ENCODE assay signal across 11 cellular contexts in the genomic region with DNA sequence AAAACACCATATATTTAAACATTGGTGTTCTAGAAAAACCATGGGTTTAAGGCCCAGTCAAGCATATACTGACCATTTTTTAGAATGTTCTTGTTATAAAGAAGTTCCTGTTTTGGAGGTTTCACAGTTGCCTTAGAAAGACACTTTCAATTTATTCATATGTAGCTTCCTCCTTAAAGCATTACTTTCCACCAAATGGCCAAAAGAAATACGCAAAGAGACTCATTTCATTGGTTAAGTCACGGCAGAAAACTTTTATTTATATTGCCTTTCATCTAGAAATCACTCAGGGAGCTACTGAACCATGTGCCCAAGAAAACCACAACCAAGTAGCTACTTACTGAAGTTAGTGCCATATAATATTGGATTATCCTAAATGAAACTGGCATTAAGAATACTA. TPM values are rescaled to one million over a fixed set of nuclear protein-coding genes. Genes with fewer than 3 reads are reported as not detected.
A peak's percentile ranks its signal among the peaks of the same experiment; 100 is the strongest.
DNase-seq lines count a peak whose midpoint lies in the region; ATAC-seq and TF ChIP-seq lines count a peak whose summit lies in the region.
"Had no signal": no experiment of that assay in that cellular context is flagged by ENCODE, and none has a peak within 500 bp of the region (broad histone marks: within the 10 kb centered on the region; RNA-seq: fewer than 3 reads in every experiment).

No MANE protein-coding gene starts in this region.

- DNase-seq in activated T-cell treated with anti-CD3 and anti-CD28 coated beads, Interleukin-2, amount 50 U/mL, for 72 hours: no peak
- DNase-seq in activated T-cell treated with anti-CD3 and anti-CD28 coated beads, Interleukin-2, amount 50 U/mL, for 1 hour: no peak
- DNase-seq in thyroid gland (no peak), GOT3 (lab: John Stamatoyannopoulos, UW) (no peak), H4 (ENCODE audit: low spot score) (no peak), globus pallidus (ENCODE audit: low spot score) (no peak)
- DNase-seq: ACHN, NCI-H1436 treated with DMSO at 0.1 percent for 48 hours, T1000 had no signal

- WGBS in thyroid gland, 2 donors: 26 to 28% methylated on average over 2 of the region's 2 CpGs

- no peak overlapping the region for H3K27ac Mint-ChIP-seq in activated T-cell treated with anti-CD3 and anti-CD28 coated beads, Interleukin-2, amount 50 U/mL, for 72 hours
- H3K27ac Mint-ChIP-seq in IgD-negative memory B cell: peak overlapping the region; percentile 70 to 95 (median 89)

- intact Hi-C loops in thyroid gland (cut with DNase I): no loop called here

- TF ChIP-seq POLR2A in thyroid gland (IDR thresholded peaks at IDR 0.05): no peak

- H3K4me1 ChIP-seq in thyroid gland: peaks cover 14 to 21% of the 10 kb centered on the region in 2 donors

- H3K9me3 ChIP-seq in thyroid gland: no peaks in the 10 kb centered on the region

- TF ChIP-seq CTCF in thyroid gland (IDR thresholded peaks at IDR 0.05): no peak

- peak; percentile 48 to 49 for ATAC-seq in activated T-cell treated with anti-CD3 and anti-CD28 coated beads, Interleukin-2, amount 50 U/mL, for 72 hours (replicated peaks in 1 of 2)
- peak; percentile 97 for ATAC-seq in HG02759 (IDR thresholded peaks at IDR 0.05; ENCODE audit: unreplicated experiment)

- no peaks in the 10 kb centered on the region for H3K27me3 Mint-ChIP-seq in activated T-cell treated with anti-CD3 and anti-CD28 coated beads, Interleukin-2, amount 50 U/mL, for 72 hours (ENCODE audit: low read depth)
- H3K27me3 Mint-ChIP-seq in IgD-negative memory B cell: no peaks in the 10 kb centered on the region

- H3K27ac ChIP-seq in thyroid gland: peak overlapping the region; percentile 19 to 34 (median 25)

- peaks cover 0 to 3% of the 10 kb centered on the region in 2 donors for H3K36me3 Mint-ChIP-seq in activated T-cell treated with anti-CD3 and anti-CD28 coated beads, Interleukin-2, amount 50 U/mL, for 72 hours (ENCODE audit: insufficient read depth in 2 of 2)
- H3K36me3 Mint-ChIP-seq in IgD-negative memory B cell: peaks cover 3% of the 10 kb centered on the region

- H3K4me3 Mint-ChIP-seq in activated T-cell treated with anti-CD3 and anti-CD28 coated beads, Interleukin-2, amount 50 U/mL, for 72 hours: no peak overlapping the region
- H3K4me3 Mint-ChIP-seq in IgD-negative memory B cell: peak overlapping the region; percentile 15 to 88 (median 60)

- peaks cover 13% of the 10 kb centered on the region for H3K4me1 Mint-ChIP-seq in activated T-cell treated with anti-CD3 and anti-CD28 coated beads, Interleukin-2, amount 50 U/mL, for 72 hours (ENCODE audit: low read depth)
- H3K4me1 Mint-ChIP-seq in IgD-negative memory B cell: peaks cover 18 to 24% (median 20%) of the 10 kb centered on the region in 3 donors

- no peaks in the 10 kb centered on the region for H3K36me3 ChIP-seq in thyroid gland

- no peak overlapping the region for H3K4me3 ChIP-seq in thyroid gland (replicated peaks in 1 of 3)

- no peaks in the 10 kb centered on the region for H3K9me3 Mint-ChIP-seq in activated T-cell treated with anti-CD3 and anti-CD28 coated beads, Interleukin-2, amount 50 U/mL, for 72 hours
- no peaks in the 10 kb centered on the region for H3K9me3 Mint-ChIP-seq in IgD-negative memory B cell

- no peaks in the 10 kb centered on the region for H3K27me3 ChIP-seq in thyroid gland

RNA-seq across cellular contexts. Expression of a gene that starts 40.0 kb away (rescaled TPM):
- total RNA-seq in activated T-cell treated with anti-CD3 and anti-CD28 coated beads, Interleukin-2, amount 50 U/mL, for 72 hours: not detected
- polyA plus RNA-seq in IgD-negative memory B cell: not detected
- total RNA-seq in thyroid gland: 1 to 10 TPM in 1 of 4 donors, under 1 TPM in 1, not detected in 2; 0.13 to 1.6 TPM
- not detected in 2 replicates for total RNA-seq in H4 (2014; rRNA removed; shearing (Covaris generic))

Comparison
In these comparisons a context has a peak if more than half of its experiments do, and no peak if none do; other contexts are left out.
1. H3K4me3 Mint-ChIP-seq: peak in IgD-negative memory B cell (4 of 4); none in activated T-cell treated with anti-CD3 and anti-CD28 coated beads, Interleukin-2, amount 50 U/mL, for 72 hours (0 of 2).